20 cellular contexts compared by ENCODE assay signal in genomic region chr22:30332994-30333706, GRCh38. TPM values are rescaled to one million over a fixed set of nuclear protein-coding genes. Genes with fewer than 3 reads are reported as not detected.
A peak's percentile ranks its signal among the peaks of the same experiment; 100 is the strongest.
DNase-seq lines count a peak whose midpoint lies in the region; ATAC-seq, FAIRE-seq and TF ChIP-seq lines count a peak whose summit lies in the region.
"Had no signal": no experiment of that assay in that cellular context is flagged by ENCODE, and none has a peak within 500 bp of the region (broad histone marks: within the 10 kb centered on the region; RNA-seq: fewer than 3 reads in every experiment).

No MANE protein-coding gene starts in this region.

- H3K4me2 ChIP-seq in astrocyte (ENCODE audit: low read length), result no peak overlapping the region
- H3K4me2 ChIP-seq: BLaER1 had no signal

- peaks cover 27% of the 10 kb centered on the region for H4K20me1 ChIP-seq in astrocyte (ENCODE audit: insufficient read depth, low read length)

- H3K4me1 ChIP-seq in astrocyte (ENCODE audit: insufficient read depth, low read length) (no peaks in the 10 kb centered on the region), small intestine (ENCODE audit: control insufficient read depth in 2 of 2, insufficient read depth in 1 of 2, low read depth in 1 of 2, low read length in 1 of 2) (no peaks in the 10 kb centered on the region)
- H3K4me1 ChIP-seq: BLaER1, HAP-1 had no signal

- H2AFZ ChIP-seq in astrocyte (ENCODE audit: low read depth, low read length), result no peak overlapping the region

- CTCF ChIA-PET in RWPE1 (lab: Yijun Ruan, JAX), result interaction anchor here (0.6 kb wide), 1 partner anchor 78 kb away, joined by 4 read pairs; no protein-coding TSS in a partner anchor

- ATAC-seq in activated T-cell treated with anti-CD3 and anti-CD28 coated beads, Interleukin-2, amount 50 U/mL, for 4 hours, result peak; percentile 52 to 54
- ATAC-seq in HG02885 (IDR thresholded peaks at IDR 0.05; ENCODE audit: poor library complexity, unreplicated experiment) (no peak), HG03439 (IDR thresholded peaks at IDR 0.05; ENCODE audit: unreplicated experiment) (no peak)
- ATAC-seq: gastrocnemius medialis; natural killer cell treated with Interleukin-12 subunit alpha and Interleukin-12 subunit beta and Interleukin-15 and Interleukin-18, amount 100 ng/mL, for 72 hours; PC-3 had no signal

- H3K27ac Mint-ChIP-seq in astrocyte (ENCODE audit: unreplicated experiment), result peak overlapping the region; percentile 41
- H3K27ac Mint-ChIP-seq: activated B cell treated with CpG ODN at 0.5 μM for 24 hours; natural killer cell treated with Interleukin-12 subunit alpha and Interleukin-12 subunit beta and Interleukin-15 and Interleukin-18, amount 100 ng/mL, for 72 hours had no signal

- no peaks in the 10 kb centered on the region for H3K9me3 Mint-ChIP-seq in activated T-cell treated with anti-CD3 and anti-CD28 coated beads, Interleukin-2, amount 50 U/mL, for 4 hours
- H3K9me3 Mint-ChIP-seq in astrocyte (ENCODE audit: unreplicated experiment), result no peaks in the 10 kb centered on the region
- H3K9me3 Mint-ChIP-seq: activated B cell treated with CpG ODN at 0.5 μM for 24 hours; natural killer cell treated with Interleukin-12 subunit alpha and Interleukin-12 subunit beta and Interleukin-15 and Interleukin-18, amount 100 ng/mL, for 72 hours had no signal

- peaks cover 62% of the 10 kb centered on the region for H3K36me3 ChIP-seq in astrocyte (ENCODE audit: insufficient read depth, low read length)
- peaks cover 40 to 44% of the 10 kb centered on the region in 2 donors for H3K36me3 ChIP-seq in small intestine (ENCODE audit: control insufficient read depth in 2 of 2, insufficient read depth in 2 of 2, low read length in 2 of 2)

- H3K79me2 ChIP-seq in astrocyte (ENCODE audit: insufficient read depth, low read length), result no peaks in the 10 kb centered on the region

- 59 to 76% (median 73%) methylated on average over 2 of the region's 2 CpGs for WGBS in small intestine, 3 donors

- H3K36me3 Mint-ChIP-seq in activated T-cell treated with anti-CD3 and anti-CD28 coated beads, Interleukin-2, amount 50 U/mL, for 4 hours (ENCODE audit: insufficient read depth), result peaks cover 46% of the 10 kb centered on the region
- H3K36me3 Mint-ChIP-seq in astrocyte (ENCODE audit: low read depth, unreplicated experiment), result peaks cover 34% of the 10 kb centered on the region

- no peak overlapping the region for H3K9ac ChIP-seq in astrocyte (ENCODE audit: low read length)
- H3K9ac ChIP-seq: BLaER1 had no signal

- H3K9me3 ChIP-seq in astrocyte (ENCODE audit: insufficient read depth, low read depth, low read length) (no peaks in the 10 kb centered on the region), small intestine (ENCODE audit: control insufficient read depth, low read depth) (no peaks in the 10 kb centered on the region)
- H3K9me3 ChIP-seq: BLaER1, gastrocnemius medialis, HAP-1 had no signal

- H3K4me1 Mint-ChIP-seq in activated T-cell treated with anti-CD3 and anti-CD28 coated beads, Interleukin-2, amount 50 U/mL, for 4 hours (ENCODE audit: low read depth), result peaks cover 29% of the 10 kb centered on the region
- peaks cover 8% of the 10 kb centered on the region for H3K4me1 Mint-ChIP-seq in astrocyte (ENCODE audit: low read depth, unreplicated experiment)
- H3K4me1 Mint-ChIP-seq: activated B cell treated with CpG ODN at 0.5 μM for 24 hours had no signal

- H3K27ac ChIP-seq in RWPE1 (peak overlapping the region; percentile 35), astrocyte (ENCODE audit: low read depth, low read length) (no peak overlapping the region), small intestine (ENCODE audit: low read depth in 1 of 2, low read length in 1 of 2) (peak overlapping the region in 1 of 2 donors; percentile 51)
- H3K27ac ChIP-seq: BLaER1, gastrocnemius medialis had no signal

- no peaks in the 10 kb centered on the region for H3K27me3 Mint-ChIP-seq in activated T-cell treated with anti-CD3 and anti-CD28 coated beads, Interleukin-2, amount 50 U/mL, for 4 hours (ENCODE audit: low read depth)
- H3K27me3 Mint-ChIP-seq in astrocyte (ENCODE audit: low read depth, unreplicated experiment), result no peaks in the 10 kb centered on the region
- H3K27me3 Mint-ChIP-seq: activated B cell treated with CpG ODN at 0.5 μM for 24 hours; natural killer cell treated with Interleukin-12 subunit alpha and Interleukin-12 subunit beta and Interleukin-15 and Interleukin-18, amount 100 ng/mL, for 72 hours had no signal

- H3K4me3 ChIP-seq in astrocyte (ENCODE audit: insufficient read depth, low read depth, low read length) (no peak overlapping the region), small intestine (ENCODE audit: low read depth in 1 of 2, low read length in 2 of 2) (no peak overlapping the region)
- H3K4me3 ChIP-seq: BLaER1, gastrocnemius medialis, HAP-1 had no signal

- DNase-seq in activated T-cell treated with anti-CD3 and anti-CD28 coated beads, Interleukin-2, amount 50 U/mL, for 4 hours, result no peak
- no peak for DNase-seq in activated T-cell treated with anti-CD3 and anti-CD28 coated beads, Interleukin-2, amount 50 U/mL, for 48 hours
- DNase-seq in RWPE1 (ENCODE audit: low spot score), result no peak
- no peak for DNase-seq in astrocyte (ENCODE audit: low read depth)
- DNase-seq in small intestine, result peak; percentile 59
- no peak for DNase-seq in LoVo (ENCODE audit: low spot score)
- DNase-seq: activated B cell treated with CpG ODN at 0.5 μM for 24 hours, gastrocnemius medialis, IMR-90, mesenchymal stem cell, NCI-H146, NCI-H82, PC-3, SIG-M5 had no signal

- no peak overlapping the region for H3K4me3 Mint-ChIP-seq in activated T-cell treated with anti-CD3 and anti-CD28 coated beads, Interleukin-2, amount 50 U/mL, for 4 hours
- peak overlapping the region; percentile 41 for H3K4me3 Mint-ChIP-seq in astrocyte (ENCODE audit: unreplicated experiment)
- H3K4me3 Mint-ChIP-seq: activated B cell treated with CpG ODN at 0.5 μM for 24 hours; natural killer cell treated with Interleukin-12 subunit alpha and Interleukin-12 subunit beta and Interleukin-15 and Interleukin-18, amount 100 ng/mL, for 72 hours had no signal

- no peaks in the 10 kb centered on the region for H3K27me3 ChIP-seq in astrocyte (ENCODE audit: insufficient read depth, low read length)
- H3K27me3 ChIP-seq in small intestine (ENCODE audit: control insufficient read depth in 2 of 2, insufficient read depth in 2 of 2, low read length in 2 of 2), result no peaks in the 10 kb centered on the region
- H3K27me3 ChIP-seq: BLaER1, gastrocnemius medialis had no signal

- no peak for FAIRE-seq in astrocyte (lab: Jason Lieb, UNC)
- no peak for FAIRE-seq in small intestine (lab: Jason Lieb, UNC)
- FAIRE-seq: G401.6 had no signal

- no peak for TF ChIP-seq CTCF in RWPE1 (conservative IDR thresholded peaks at IDR 0.05; ENCODE audit: low read depth)
- TF ChIP-seq CTCF in astrocyte (IDR thresholded peaks at IDR 0.05; ENCODE audit: insufficient read depth, low read depth, low read length), result no peak

- POLR2A ChIA-PET in RWPE1 (lab: Yijun Ruan, JAX; ENCODE audit: low non-redundant PET), result no interaction called here

RNA-seq across cellular contexts. Expression of gene TBC1D10A, which starts 6.4 kb away (rescaled TPM):
- total RNA-seq in activated T-cell treated with anti-CD3 and anti-CD28 coated beads, Interleukin-2, amount 50 U/mL, for 4 hours, result 10 to 100 TPM; 12.6 to 16.4 (median 14.0) TPM
- 32.7 and 33.3 TPM in 2 replicates for total RNA-seq in astrocyte
- polyA plus RNA-seq in small intestine, result 10 to 100 TPM in 2 of 3 donors, 1 to 10 TPM in 1; 8.5 to 16.3 (median 13.5) TPM

RNA-seq across cellular contexts. Expression of gene SF3A1, which starts 23.5 kb away (rescaled TPM):
- 100 to 1,000 TPM; 315 to 335 (median 324) TPM for total RNA-seq in activated T-cell treated with anti-CD3 and anti-CD28 coated beads, Interleukin-2, amount 50 U/mL, for 4 hours
- 134 and 139 TPM in 2 replicates for total RNA-seq in astrocyte
- polyA plus RNA-seq in small intestine, result 10 to 100 TPM; 17.6 to 28.2 (median 26.2) TPM

RNA-seq across cellular contexts. Expression of gene CCDC157, which starts 23.7 kb away (rescaled TPM):
- 1 to 10 TPM; 2.3 to 3.0 (median 2.6) TPM for total RNA-seq in activated T-cell treated with anti-CD3 and anti-CD28 coated beads, Interleukin-2, amount 50 U/mL, for 4 hours
- 2.9 and 3.2 TPM in 2 replicates for total RNA-seq in astrocyte
- 1 to 10 TPM; 1.5 to 5.9 (median 2.2) TPM for polyA plus RNA-seq in small intestine

RNA-seq across cellular contexts. Expression of gene CASTOR1, which starts 43.8 kb away (rescaled TPM):
- 1 to 10 TPM; 1.1 to 2.9 (median 2.4) TPM for total RNA-seq in activated T-cell treated with anti-CD3 and anti-CD28 coated beads, Interleukin-2, amount 50 U/mL, for 4 hours
- total RNA-seq in astrocyte, result 15.2 and 16.2 TPM in 2 replicates
- 1 to 10 TPM; 2.0 to 7.0 (median 2.2) TPM for polyA plus RNA-seq in small intestine

RNA-seq across cellular contexts. Expression of gene RNF215, which starts 54.1 kb away (rescaled TPM):
- 1 to 10 TPM; 3.9 to 5.1 (median 4.4) TPM for total RNA-seq in activated T-cell treated with anti-CD3 and anti-CD28 coated beads, Interleukin-2, amount 50 U/mL, for 4 hours
- 24.5 and 28.5 TPM in 2 replicates for total RNA-seq in astrocyte
- polyA plus RNA-seq in small intestine, result 10 to 100 TPM in 1 of 3 donors, 1 to 10 TPM in 2; 3.8 to 12.1 (median 9.0) TPM

Comparison
In these comparisons a context has a peak if more than half of its experiments do, and no peak if none do; other contexts are left out.
1. ATAC-seq: peak in activated T-cell treated with anti-CD3 and anti-CD28 coated beads, Interleukin-2, amount 50 U/mL, for 4 hours (2 of 2); none in HG02885 (single experiment) and HG03439 (single experiment).